ENCODE assay signal across 8 cellular contexts in genomic region chr9:133374612-133375115, GRCh38. TPM values are rescaled to one million over a fixed set of nuclear protein-coding genes. Genes with fewer than 3 reads are reported as not detected.
DNase-seq lines count a peak whose midpoint lies in the region; ATAC-seq and TF ChIP-seq lines count a peak whose summit lies in the region.

No MANE protein-coding gene starts in this region.

- H3K9ac ChIP-seq in subcutaneous abdominal adipose tissue (ENCODE audit: low read length in 5 of 5): peak overlapping the region; percentile 40 to 100 (median 96)

- no peak for ATAC-seq in GM18505 (IDR thresholded peaks at IDR 0.05; ENCODE audit: unreplicated experiment)
- no peak for ATAC-seq in GM18858 (IDR thresholded peaks at IDR 0.05; ENCODE audit: unreplicated experiment)

- H3K9me3 Mint-ChIP-seq in activated T-helper 2 cell treated with anti-CD3 and anti-CD28 coated beads, Interferon-gamma antibody, Interleukin-2, Interleukin-4, amounts not matched to agents 10 μg/mL and 5 μg/mL and 100 μg/mL, durations not matched to agents 14 hours and 24 hours and 36 hours: no peaks in the 10 kb centered on the region

- H3K4me3 Mint-ChIP-seq in activated T-helper 2 cell treated with anti-CD3 and anti-CD28 coated beads, Interferon-gamma antibody, Interleukin-2, Interleukin-4, amounts not matched to agents 10 μg/mL and 5 μg/mL and 100 μg/mL, durations not matched to agents 14 hours and 24 hours and 36 hours (ENCODE audit: low read depth): peak overlapping the region; percentile 87

- DNase-seq in HS-5 (ENCODE audit: low read depth) (peak; percentile 46), NCI-H146 treated with DMSO at 0.1 percent for 48 hours (lab: John Stamatoyannopoulos, UW; ENCODE audit: unreplicated experiment) (no peak)
- DNase-seq in activated T-helper 2 cell treated with anti-CD3 and anti-CD28 coated beads, Interferon-gamma antibody, Interleukin-2, Interleukin-4, amounts not matched to agents 10 μg/mL and 5 μg/mL and 100 μg/mL, durations not matched to agents 14 hours and 24 hours and 36 hours (ENCODE audit: low spot score): no peak

- peaks cover 0 to 20% (median 15%) of the 10 kb centered on the region in 5 donors for H3K36me3 ChIP-seq in subcutaneous abdominal adipose tissue (ENCODE audit: control insufficient read depth in 5 of 5, insufficient read depth in 5 of 5, low read length in 5 of 5)

- H3K27ac ChIP-seq in 22Rv1: peak overlapping the region; percentile 80; the same call in 1 of the 2 replicates
- peak overlapping the region; percentile 74 for H3K27ac ChIP-seq in subcutaneous abdominal adipose tissue (ENCODE audit: low read depth, low read length)

- no peaks in the 10 kb centered on the region for H3K27me3 ChIP-seq in subcutaneous abdominal adipose tissue (ENCODE audit: control insufficient read depth in 5 of 5, insufficient read depth in 4 of 5, low read length in 5 of 5)

- peaks cover 37% of the 10 kb centered on the region for H3K4me1 Mint-ChIP-seq in activated T-helper 2 cell treated with anti-CD3 and anti-CD28 coated beads, Interferon-gamma antibody, Interleukin-2, Interleukin-4, amounts not matched to agents 10 μg/mL and 5 μg/mL and 100 μg/mL, durations not matched to agents 14 hours and 24 hours and 36 hours (ENCODE audit: low read depth)

- TF ChIP-seq POLR2A in GM18505 (IDR thresholded peaks at IDR 0.05; ENCODE audit: borderline replicate concordance, extremely low read depth, insufficient read depth, insufficient read length): no peak

- peak overlapping the region; percentile 87 for H3K4me3 ChIP-seq in iPS-18c (ENCODE audit: insufficient read depth, low read depth, low read length)
- H3K4me3 ChIP-seq in subcutaneous abdominal adipose tissue (ENCODE audit: low read depth in 1 of 5, low read length in 5 of 5): peak overlapping the region; percentile 75 to 98 (median 88)

- intact Hi-C loops in activated T-helper 2 cell treated with anti-CD3 and anti-CD28 coated beads, Interferon-gamma antibody, Interleukin-2, Interleukin-4, amounts not matched to agents 10 μg/mL and 5 μg/mL and 100 μg/mL, durations not matched to agents 14 hours and 24 hours and 36 hours (cut with micrococcal nuclease): loop anchor here (5.0 to 10.0 kb wide), 3 partner anchors 103 to 340 kb away; partner anchors contain the start of genes GTF3C5 and SLC2A6

- H3K4me1 ChIP-seq in subcutaneous abdominal adipose tissue (ENCODE audit: control insufficient read depth in 5 of 5, insufficient read depth in 5 of 5, low read length in 5 of 5): peaks cover 14 to 70% (median 60%) of the 10 kb centered on the region in 5 donors

- peaks cover 2% of the 10 kb centered on the region for H3K27me3 Mint-ChIP-seq in activated T-helper 2 cell treated with anti-CD3 and anti-CD28 coated beads, Interferon-gamma antibody, Interleukin-2, Interleukin-4, amounts not matched to agents 10 μg/mL and 5 μg/mL and 100 μg/mL, durations not matched to agents 14 hours and 24 hours and 36 hours (ENCODE audit: low read depth)

- H3K27ac Mint-ChIP-seq in activated T-helper 2 cell treated with anti-CD3 and anti-CD28 coated beads, Interferon-gamma antibody, Interleukin-2, Interleukin-4, amounts not matched to agents 10 μg/mL and 5 μg/mL and 100 μg/mL, durations not matched to agents 14 hours and 24 hours and 36 hours: peak overlapping the region; percentile 96

- peaks cover 52% of the 10 kb centered on the region for H3K36me3 Mint-ChIP-seq in activated T-helper 2 cell treated with anti-CD3 and anti-CD28 coated beads, Interferon-gamma antibody, Interleukin-2, Interleukin-4, amounts not matched to agents 10 μg/mL and 5 μg/mL and 100 μg/mL, durations not matched to agents 14 hours and 24 hours and 36 hours (ENCODE audit: low read depth)

- H3K9me3 ChIP-seq in iPS-18c (ENCODE audit: control insufficient read depth, insufficient read depth, low read length) (no peaks in the 10 kb centered on the region), subcutaneous abdominal adipose tissue (ENCODE audit: control insufficient read depth in 5 of 5, low read length in 5 of 5) (peaks cover 0 to 8% (median 2%) of the 10 kb centered on the region in 5 donors)

- TF ChIP-seq CTCF in 22Rv1 (IDR thresholded peaks at IDR 0.05): no peak

RNA-seq across cellular contexts. Expression of gene SURF4, which starts 1.2 kb away (rescaled TPM):
- 388 and 393 TPM in 2 replicates for total RNA-seq in activated T-helper 2 cell treated with anti-CD3 and anti-CD28 coated beads, Interferon-gamma antibody, Interleukin-2, Interleukin-4, amounts not matched to agents 10 μg/mL and 5 μg/mL and 100 μg/mL, durations not matched to agents 14 hours and 24 hours and 36 hours

RNA-seq across cellular contexts. Expression of gene STKLD1, which starts 1.5 kb away (rescaled TPM):
- total RNA-seq in activated T-helper 2 cell treated with anti-CD3 and anti-CD28 coated beads, Interferon-gamma antibody, Interleukin-2, Interleukin-4, amounts not matched to agents 10 μg/mL and 5 μg/mL and 100 μg/mL, durations not matched to agents 14 hours and 24 hours and 36 hours: 0.87 and 1.0 TPM in 2 replicates

RNA-seq across cellular contexts. Expression of gene SURF2, which starts 18.3 kb away (rescaled TPM):
- 16.9 and 22.1 TPM in 2 replicates for total RNA-seq in activated T-helper 2 cell treated with anti-CD3 and anti-CD28 coated beads, Interferon-gamma antibody, Interleukin-2, Interleukin-4, amounts not matched to agents 10 μg/mL and 5 μg/mL and 100 μg/mL, durations not matched to agents 14 hours and 24 hours and 36 hours

RNA-seq across cellular contexts. Expression of gene SURF1, which starts 18.4 kb away (rescaled TPM):
- 32.4 and 33.0 TPM in 2 replicates for total RNA-seq in activated T-helper 2 cell treated with anti-CD3 and anti-CD28 coated beads, Interferon-gamma antibody, Interleukin-2, Interleukin-4, amounts not matched to agents 10 μg/mL and 5 μg/mL and 100 μg/mL, durations not matched to agents 14 hours and 24 hours and 36 hours

RNA-seq across cellular contexts. Expression of gene RPL7A, which starts 26.6 kb away (rescaled TPM):
- total RNA-seq in activated T-helper 2 cell treated with anti-CD3 and anti-CD28 coated beads, Interferon-gamma antibody, Interleukin-2, Interleukin-4, amounts not matched to agents 10 μg/mL and 5 μg/mL and 100 μg/mL, durations not matched to agents 14 hours and 24 hours and 36 hours: 2,586 and 2,588 TPM in 2 replicates
